ENCODE assay signal across 8 cellular contexts in the genomic region with DNA sequence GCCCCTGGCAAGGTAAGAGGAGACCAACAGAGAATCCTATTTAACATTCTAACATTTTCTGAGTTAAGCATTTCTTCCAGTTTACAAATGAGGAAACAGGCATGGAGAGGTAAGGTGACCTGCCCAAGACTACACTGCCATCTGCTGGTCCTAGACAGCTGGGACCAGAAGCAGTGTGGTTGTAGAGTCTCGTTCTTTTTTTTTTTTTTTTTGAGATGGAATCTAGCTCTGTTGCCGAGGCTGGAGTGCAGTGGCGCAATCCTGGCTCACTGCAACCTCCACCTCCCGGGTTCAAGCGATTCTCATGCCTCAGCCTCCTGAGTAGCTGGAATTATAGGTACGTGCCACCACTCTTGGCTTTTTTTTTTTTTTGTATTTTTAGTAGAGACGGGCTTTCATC. TPM values are rescaled to one million over a fixed set of nuclear protein-coding genes. Genes with fewer than 3 reads are reported as not detected.
DNase-seq lines count a peak whose midpoint lies in the region; ATAC-seq and TF ChIP-seq lines count a peak whose summit lies in the region.
"Not testable (repeated sequence)": the region's sequence is repeated elsewhere in the genome, so short reads cannot be mapped to it uniquely, and the experiment has no call there.

No MANE protein-coding gene starts in this region.

- not testable (repeated sequence) for H3K4me3 Mint-ChIP-seq in chondrocyte (ENCODE audit: unreplicated experiment)

- not testable (repeated sequence) for H3K4me1 Mint-ChIP-seq in chondrocyte (ENCODE audit: low read depth)

- TF ChIP-seq CTCF in AG04450 (IDR thresholded peaks at IDR 0.05; ENCODE audit: low read depth, low read length) (peak; percentile 87), chondrocyte (IDR thresholded peaks at IDR 0.05) (peak; percentile 84), kidney epithelial cell (IDR thresholded peaks at IDR 0.05; ENCODE audit: insufficient read depth, low read length, poor library complexity, severe bottlenecking) (peak; percentile 86)

- H3K27me3 ChIP-seq in AG04450 (ENCODE audit: control insufficient read depth, insufficient read depth, low read length); kidney epithelial cell (ENCODE audit: control insufficient read depth, insufficient read depth, low read length): not testable (repeated sequence)

- peak; percentile 72 for DNase-seq in AG04450 (ENCODE audit: low read depth, low spot score)
- peak; percentile 84 for DNase-seq in Jurkat, Clone E6-1 (ENCODE audit: low read depth, low spot score)
- DNase-seq in NK-92 treated with Interleukin-12 subunit alpha and Interleukin-12 subunit beta, amount 100 ng/mL, for 24 hours (lab: John Stamatoyannopoulos, UW): peak; percentile 8
- peak; percentile 9 to 53 for DNase-seq in activated CD4-positive, alpha-beta T cell treated with anti-CD3 and anti-CD28 coated beads, Interleukin-2, amount 50 U/mL, for 24 hours (ENCODE audit: low read depth in 1 of 2, low spot score in 1 of 2)
- DNase-seq in chondrocyte (ENCODE audit: low spot score): peak; percentile 13
- DNase-seq in kidney epithelial cell (ENCODE audit: low read depth): peak; percentile 62
- peak; percentile 72 for DNase-seq in stimulated activated CD4-positive, alpha-beta T cell treated with anti-CD3 and anti-CD28 coated beads, Interleukin-15, amount 100 ng/mL, for 24 hours

- not testable (repeated sequence) for H3K9me3 Mint-ChIP-seq in chondrocyte (ENCODE audit: low read depth)

- peak overlapping the region; percentile 45 for H3K27ac Mint-ChIP-seq in chondrocyte (ENCODE audit: unreplicated experiment)

- POLR2A ChIA-PET in AG04450 (lab: Yijun Ruan, JAX): interaction anchor here (0.6 to 1.3 kb wide), 5 partner anchors 17 to 81 kb away, joined by 3 to 4 read pairs (median 3); a partner anchor contains a TSS

- H3K27me3 Mint-ChIP-seq in chondrocyte (ENCODE audit: low read depth): not testable (repeated sequence)

- peak; percentile 66 for ATAC-seq in GM18517 (IDR thresholded peaks at IDR 0.05; ENCODE audit: unreplicated experiment)

- H3K27ac ChIP-seq in AG04450 (ENCODE audit: low read depth, low read length): not testable (repeated sequence)

- H3K9me3 ChIP-seq in AG04450 (ENCODE audit: control insufficient read depth, insufficient read depth, low read length): not testable (repeated sequence)

- not testable (repeated sequence) for H3K36me3 Mint-ChIP-seq in chondrocyte (ENCODE audit: low read depth)

- CTCF ChIA-PET in AG04450 (lab: Charles Lee): interaction anchor here (0.6 to 3.6 kb wide), 35 partner anchors 8 to 589 kb away, joined by 3 to 30 read pairs (median 5); no protein-coding TSS in a partner anchor

- not testable (repeated sequence) for H3K36me3 ChIP-seq in kidney epithelial cell (ENCODE audit: control insufficient read depth, insufficient read depth, low read length)

- not testable (repeated sequence) for H3K4me3 ChIP-seq in AG04450 (ENCODE audit: low read depth, low read length); Jurkat, Clone E6-1 (ENCODE audit: low read length); kidney epithelial cell (ENCODE audit: low read depth, low read length)

RNA-seq across cellular contexts. Expression of a gene that starts 5.3 kb away (rescaled TPM):
- polyA plus RNA-seq in AG04450 (2011; rRNA removed): 0.09 TPM in 1 of 2 replicates, not detected in the other
- 0.46 TPM in 1 of 2 replicates, not detected in the other for polyA minus RNA-seq in AG04450 (2011; rRNA and poly(A)+ RNA removed)
- polyA plus RNA-seq in Jurkat, Clone E6-1 (2012; ENCODE audit: insufficient read depth, insufficient read length): not detected
- total RNA-seq in chondrocyte (0.33 to 0.35 TPM (median 0.34 TPM) in 3 replicates), kidney epithelial cell (0.14 and 0.21 TPM in 2 replicates)

RNA-seq across cellular contexts. Expression of a gene that starts 28.0 kb away (rescaled TPM):
- polyA plus RNA-seq in AG04450 (2011; rRNA removed): 211 and 290 TPM in 2 replicates
- polyA minus RNA-seq in AG04450 (2011; rRNA and poly(A)+ RNA removed): 169 and 172 TPM in 2 replicates
- polyA plus RNA-seq in Jurkat, Clone E6-1 (2012; ENCODE audit: insufficient read depth, insufficient read length): 274 TPM
- total RNA-seq in chondrocyte: 100 to 139 TPM (median 108 TPM) in 3 replicates
- total RNA-seq in kidney epithelial cell: 115 and 126 TPM in 2 replicates

RNA-seq across cellular contexts. Expression of a gene that starts 45.9 kb away (rescaled TPM):
- polyA plus RNA-seq in AG04450 (2011; rRNA removed): 54.4 and 65.9 TPM in 2 replicates
- 26.2 and 33.5 TPM in 2 replicates for polyA minus RNA-seq in AG04450 (2011; rRNA and poly(A)+ RNA removed)
- 21.0 TPM for polyA plus RNA-seq in Jurkat, Clone E6-1 (2012; ENCODE audit: insufficient read depth, insufficient read length)
- total RNA-seq in chondrocyte: 113 to 124 TPM (median 120 TPM) in 3 replicates
- 113 and 117 TPM in 2 replicates for total RNA-seq in kidney epithelial cell

Comparison
In these comparisons a context has a peak if more than half of its experiments do, and no peak if none do; other contexts are left out.
1. DNase-seq: peak in every context shown above with its lines; median percentile 84 in Jurkat, Clone E6-1; 72 in AG04450; 72 in stimulated activated CD4-positive, alpha-beta T cell treated with anti-CD3 and anti-CD28 coated beads, Interleukin-15, amount 100 ng/mL, for 24 hours; 62 in kidney epithelial cell; 31 in activated CD4-positive, alpha-beta T cell treated with anti-CD3 and anti-CD28 coated beads, Interleukin-2, amount 50 U/mL, for 24 hours; 13 in chondrocyte; 8 in NK-92 treated with Interleukin-12 subunit alpha and Interleukin-12 subunit beta, amount 100 ng/mL, for 24 hours.